In the genomic region with DNA sequence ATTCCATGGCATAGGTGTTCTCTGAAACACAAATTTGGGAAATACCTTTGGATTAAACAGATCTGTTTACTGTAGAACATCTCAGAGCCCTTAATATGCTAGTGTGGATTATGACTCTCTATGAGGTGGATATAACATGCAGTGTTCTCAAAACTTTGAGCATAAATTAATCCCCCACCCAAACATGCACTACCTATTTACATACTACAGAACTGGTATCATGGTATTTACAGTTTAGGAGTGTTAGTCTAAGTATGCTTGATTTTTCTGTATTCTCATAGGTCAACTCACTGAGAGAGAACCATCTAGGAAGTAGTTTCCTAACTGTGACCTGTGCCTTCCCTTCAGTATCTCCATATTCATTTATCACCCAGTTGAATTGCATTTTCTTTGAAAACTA, we compare ENCODE assay signal across 11 cellular contexts. TPM values are rescaled to one million over a fixed set of nuclear protein-coding genes. Genes with fewer than 3 reads are reported as not detected.
DNase-seq lines count a peak whose midpoint lies in the region; ATAC-seq and TF ChIP-seq lines count a peak whose summit lies in the region.
"Had no signal": no experiment of that assay in that cellular context is flagged by ENCODE, and none has a peak within 500 bp of the region (broad histone marks: within the 10 kb centered on the region; RNA-seq: fewer than 3 reads in every experiment).

No MANE protein-coding gene starts in this region.

- H3K27me3 ChIP-seq in esophagus muscularis mucosa (no peaks in the 10 kb centered on the region), body of pancreas (no peaks in the 10 kb centered on the region)
- H3K27me3 ChIP-seq: pancreas had no signal

- no peaks in the 10 kb centered on the region for H3K9me3 Mint-ChIP-seq in activated naive CD4-positive, alpha-beta T cell treated with anti-CD3 and anti-CD28 coated beads, Interleukin-2, amount 10 ng/mL, durations not matched to agents 7 days and 5 days
- H3K9me3 Mint-ChIP-seq in stimulated activated naive CD8-positive, alpha-beta T cell treated with anti-CD3 and anti-CD28 coated beads, Interleukin-15, amount 100 ng/mL, for 72 hours, result no peaks in the 10 kb centered on the region

- H3K36me3 ChIP-seq in esophagus muscularis mucosa (peaks cover 4 to 59% (median 38%) of the 10 kb centered on the region in 4 donors), body of pancreas (replicated peaks in 1 of 2; ENCODE audit: insufficient read depth in 1 of 2, low read depth in 2 of 2) (peaks cover 4 to 6% of the 10 kb centered on the region in 2 donors)

- H3K9me3 ChIP-seq in T-helper 17 cell (ENCODE audit: control insufficient read depth, low read length, poor library complexity, severe bottlenecking), result no peaks in the 10 kb centered on the region
- no peaks in the 10 kb centered on the region for H3K9me3 ChIP-seq in esophagus muscularis mucosa
- H3K9me3 ChIP-seq in body of pancreas, result no peaks in the 10 kb centered on the region
- H3K9me3 ChIP-seq: pancreas had no signal

- ATAC-seq in T-helper 17 cell (no peak), body of pancreas (no peak)
- ATAC-seq in stimulated activated naive CD8-positive, alpha-beta T cell treated with anti-CD3 and anti-CD28 coated beads, Interleukin-15, amount 100 ng/mL, for 72 hours, result peak; percentile 91

- intact Hi-C loops in esophagus muscularis mucosa (cut with DNase I) (no loop called here), body of pancreas (cut with DNase I) (loop anchor here (10.0 kb wide), 1 partner anchor 255 kb away; no protein-coding TSS in a partner anchor)

- H3K27me3 Mint-ChIP-seq in activated naive CD4-positive, alpha-beta T cell treated with anti-CD3 and anti-CD28 coated beads, Interleukin-2, amount 10 ng/mL, durations not matched to agents 7 days and 5 days, result no peaks in the 10 kb centered on the region
- no peaks in the 10 kb centered on the region for H3K27me3 Mint-ChIP-seq in T-helper 17 cell
- no peaks in the 10 kb centered on the region for H3K27me3 Mint-ChIP-seq in stimulated activated naive CD8-positive, alpha-beta T cell treated with anti-CD3 and anti-CD28 coated beads, Interleukin-15, amount 100 ng/mL, for 72 hours

- no peak for TF ChIP-seq EP300 in esophagus muscularis mucosa (IDR thresholded peaks at IDR 0.05)

- no peak for TF ChIP-seq CTCF in esophagus muscularis mucosa (IDR thresholded peaks at IDR 0.05)
- no peak for TF ChIP-seq CTCF in body of pancreas (IDR thresholded peaks at IDR 0.05)

- peaks cover 54% of the 10 kb centered on the region for H3K4me1 Mint-ChIP-seq in activated naive CD4-positive, alpha-beta T cell treated with anti-CD3 and anti-CD28 coated beads, Interleukin-2, amount 10 ng/mL, durations not matched to agents 7 days and 5 days
- peaks cover 28% of the 10 kb centered on the region for H3K4me1 Mint-ChIP-seq in T-helper 17 cell
- H3K4me1 Mint-ChIP-seq in stimulated activated naive CD8-positive, alpha-beta T cell treated with anti-CD3 and anti-CD28 coated beads, Interleukin-15, amount 100 ng/mL, for 72 hours, result peaks cover 49% of the 10 kb centered on the region

- peak overlapping the region; percentile 53 for H3K4me3 Mint-ChIP-seq in activated naive CD4-positive, alpha-beta T cell treated with anti-CD3 and anti-CD28 coated beads, Interleukin-2, amount 10 ng/mL, durations not matched to agents 7 days and 5 days
- H3K4me3 Mint-ChIP-seq in T-helper 17 cell, result peak overlapping the region; percentile 33
- H3K4me3 Mint-ChIP-seq in stimulated activated naive CD8-positive, alpha-beta T cell treated with anti-CD3 and anti-CD28 coated beads, Interleukin-15, amount 100 ng/mL, for 72 hours, result peak overlapping the region; percentile 14 to 51

- H3K4me1 ChIP-seq in esophagus muscularis mucosa (peaks cover 6 to 23% (median 14%) of the 10 kb centered on the region in 4 donors), body of pancreas (no peaks in the 10 kb centered on the region)

- TF ChIP-seq POLR2A in esophagus muscularis mucosa (IDR thresholded peaks at IDR 0.05; ENCODE audit: low read depth), result no peak
- TF ChIP-seq POLR2A in body of pancreas (IDR thresholded peaks at IDR 0.05), result no peak

- POLR2A ChIA-PET in HEK293T (lab: Yijun Ruan, JAX), result no interaction called here

- DNase-seq in activated naive CD4-positive, alpha-beta T cell treated with anti-CD3 and anti-CD28 coated beads, Interleukin-2, amount 10 ng/mL, durations not matched to agents 7 days and 5 days, result no peak
- DNase-seq in activated naive CD4-positive, alpha-beta T cell treated with Interleukin-2 at 50 U/mL for 16 hours, result no peak
- DNase-seq in T-helper 17 cell, result no peak
- DNase-seq in esophagus muscularis mucosa (ENCODE audit: extremely low spot score), result no peak
- peak in 1 of 2 donors; percentile 15 for DNase-seq in stimulated activated naive CD8-positive, alpha-beta T cell treated with anti-CD3 and anti-CD28 coated beads, Interleukin-15, amount 100 ng/mL, for 72 hours
- no peak for DNase-seq in NCI-H2171 treated with DMSO at 0.1 percent for 48 hours (lab: John Stamatoyannopoulos, UW)
- DNase-seq in HEK293T (ENCODE audit: extremely low spot score), result no peak
- no peak for DNase-seq in body of pancreas
- DNase-seq: caudate nucleus, pancreas had no signal

- CTCF ChIA-PET in activated naive CD4-positive, alpha-beta T cell treated with anti-CD3 and anti-CD28 coated beads, Interleukin-2, amount 10 ng/mL, durations not matched to agents 7 days and 5 days (lab: Charles Lee), result interaction anchor here (4.4 kb wide), 1 partner anchor 223 kb away, joined by 36 read pairs; no protein-coding TSS in a partner anchor
- CTCF ChIA-PET in HEK293T (lab: Yijun Ruan, JAX), result no interaction called here

- H3K27ac Mint-ChIP-seq in activated naive CD4-positive, alpha-beta T cell treated with anti-CD3 and anti-CD28 coated beads, Interleukin-2, amount 10 ng/mL, durations not matched to agents 7 days and 5 days, result peak overlapping the region; percentile 93
- peak overlapping the region; percentile 91 for H3K27ac Mint-ChIP-seq in T-helper 17 cell
- peak overlapping the region; percentile 21 to 75 for H3K27ac Mint-ChIP-seq in stimulated activated naive CD8-positive, alpha-beta T cell treated with anti-CD3 and anti-CD28 coated beads, Interleukin-15, amount 100 ng/mL, for 72 hours

- H3K27ac ChIP-seq in esophagus muscularis mucosa (replicated peaks in 1 of 4), result peak overlapping the region in 3 of 4 donors; percentile 8 to 15 (median 12)
- no peak overlapping the region for H3K27ac ChIP-seq in body of pancreas
- H3K27ac ChIP-seq: pancreas had no signal

- no peak overlapping the region for H3K4me3 ChIP-seq in esophagus muscularis mucosa
- H3K4me3 ChIP-seq in body of pancreas, result no peak overlapping the region
- H3K4me3 ChIP-seq: lung, pancreas had no signal

- peaks cover 35% of the 10 kb centered on the region for H3K36me3 Mint-ChIP-seq in activated naive CD4-positive, alpha-beta T cell treated with anti-CD3 and anti-CD28 coated beads, Interleukin-2, amount 10 ng/mL, durations not matched to agents 7 days and 5 days
- H3K36me3 Mint-ChIP-seq in T-helper 17 cell (ENCODE audit: low read depth), result peaks cover 2% of the 10 kb centered on the region

TF ChIP-seq in HEK293T, 16 proteins besides CTCF, POLR2A, EP300 and RAD21:
- TF ChIP-seq, protein P1, sequence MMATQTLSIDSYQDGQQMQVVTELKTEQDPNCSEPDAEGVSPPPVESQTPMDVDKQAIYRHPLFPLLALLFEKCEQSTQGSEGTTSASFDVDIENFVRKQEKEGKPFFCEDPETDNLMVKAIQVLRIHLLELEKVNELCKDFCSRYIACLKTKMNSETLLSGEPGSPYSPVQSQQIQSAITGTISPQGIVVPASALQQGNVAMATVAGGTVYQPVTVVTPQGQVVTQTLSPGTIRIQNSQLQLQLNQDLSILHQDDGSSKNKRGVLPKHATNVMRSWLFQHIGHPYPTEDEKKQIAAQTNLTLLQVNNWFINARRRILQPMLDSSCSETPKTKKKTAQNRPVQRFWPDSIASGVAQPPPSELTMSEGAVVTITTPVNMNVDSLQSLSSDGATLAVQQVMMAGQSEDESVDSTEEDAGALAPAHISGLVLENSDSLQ (IDR thresholded peaks at IDR 0.05), result no peak
- no peak for TF ChIP-seq FOXK2 (IDR thresholded peaks at IDR 0.05)
- no peak for TF ChIP-seq SP1 (IDR thresholded peaks at IDR 0.05)

RNA-seq across cellular contexts. Expression of a gene that starts 30.9 kb away (rescaled TPM):
- 10 to 100 TPM; 37.6 to 43.2 TPM for total RNA-seq in T-helper 17 cell
- 10 to 100 TPM; 38.3 to 53.7 (median 45.3) TPM for total RNA-seq in esophagus muscularis mucosa
- total RNA-seq in body of pancreas, result 10 to 100 TPM; 17.9 to 22.7 TPM

RNA-seq across cellular contexts. Expression of a gene that starts 41.8 kb away (rescaled TPM):
- total RNA-seq in T-helper 17 cell, result 10 to 100 TPM; 14.9 to 17.5 TPM
- 10 to 100 TPM in 3 of 4 donors, 1 to 10 TPM in 1; 9.9 to 13.2 (median 11.8) TPM for total RNA-seq in esophagus muscularis mucosa
- total RNA-seq in body of pancreas, result 10 to 100 TPM; 11.7 to 15.5 TPM

RNA-seq across cellular contexts. Expression of a gene that starts 48.2 kb away (rescaled TPM):
- under 1 TPM; 0.76 to 0.85 TPM for total RNA-seq in T-helper 17 cell
- total RNA-seq in esophagus muscularis mucosa, result not detected
- 1 to 10 TPM in 1 of 2 donors, not detected in 1; 1.8 TPM for total RNA-seq in body of pancreas

Comparison
In these comparisons a context has a peak if more than half of its experiments do, and no peak if none do; other contexts are left out.
1. H3K27ac ChIP-seq: peak in esophagus muscularis mucosa (3 of 4); none in body of pancreas (0 of 4).
2. Peak in every context shown above with its lines, with median percentiles within 50 percentile points of each other: H3K27ac Mint-ChIP-seq and H3K4me3 Mint-ChIP-seq.